ENCODE assay signal across 32 cellular contexts in the genomic region with DNA sequence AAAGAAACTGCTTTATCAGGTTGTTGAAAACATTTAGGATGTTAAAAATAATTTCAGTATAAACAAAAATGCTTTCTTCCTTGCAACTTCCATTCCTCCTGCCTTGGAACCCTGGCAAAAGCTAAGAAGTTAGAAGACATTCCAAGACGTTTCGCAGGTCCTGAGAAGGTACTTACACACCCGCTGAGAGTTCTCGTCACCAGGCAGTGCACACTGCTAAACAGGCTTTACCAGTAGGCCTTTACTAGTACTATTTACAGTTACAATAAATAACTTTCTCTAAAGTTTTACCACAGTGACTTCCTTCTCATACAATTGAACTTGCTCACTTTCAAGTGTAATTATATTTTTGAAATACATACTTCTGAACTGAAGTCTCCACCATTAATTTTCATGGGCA.
"Had no signal": no experiment of that assay in that cellular context is flagged by ENCODE, and none has a peak within 500 bp of the region (broad histone marks: within the 10 kb centered on the region; RNA-seq: fewer than 3 reads in every experiment).

No MANE protein-coding gene starts in this region.

- DNase-seq: activated B cell treated with CpG ODN at 0.5 μM for 24 hours; activated CD4-positive, alpha-beta memory T cell treated with anti-CD3 and anti-CD28 coated beads, Interleukin-2, amount 10 ng/mL, durations not matched to agents 7 days and 5 days; activated CD4-positive, alpha-beta T cell treated with anti-CD3 and anti-CD28 coated beads for 36 hours; activated CD4-positive, alpha-beta T cell treated with anti-CD3 and anti-CD28 coated beads, Interleukin-2, amount 10 ng/mL, durations not matched to agents 7 days and 5 days; activated CD4-positive, alpha-beta T cell treated with anti-CD3 and anti-CD28 coated beads, Interleukin-2, amount 50 U/mL, for 4 hours; activated CD4-positive, CD25-positive, alpha-beta regulatory T cell treated with anti-CD3 and anti-CD28 coated beads, Interleukin-2, amount 50 U/mL, for 72 hours; activated CD8-positive, alpha-beta memory T cell treated with anti-CD3 and anti-CD28 coated beads, Interleukin-2, amount 50 U/mL, for 48 hours; activated gamma-delta T cell; activated naive CD4-positive, alpha-beta T cell; activated naive CD4-positive, alpha-beta T cell treated with anti-CD3 and anti-CD28 coated beads, Interleukin-2, amount 10 ng/mL, durations not matched to agents 7 days and 5 days; activated naive CD8-positive, alpha-beta T cell treated with anti-CD3 and anti-CD28 coated beads, Interleukin-2, amount 10 ng/mL, durations not matched to agents 7 days and 5 days; activated T-cell treated with anti-CD3 and anti-CD28 coated beads for 4 hours; activated T-cell treated with anti-CD3 and anti-CD28 coated beads, Interleukin-2, amount 50 U/mL, for 24 hours; activated T-cell treated with anti-CD3 and anti-CD28 coated beads, Interleukin-2, amount 50 U/mL, for 72 hours; central memory CD4-positive, alpha-beta T cell; cerebellar nuclear complex; colonic mucosa; effector CD8-positive, alpha-beta T cell; foreskin keratinocyte; gastrocnemius medialis; glutamatergic neuron; T-helper 1 cell; T-helper 17 cell; T1000; WERI-Rb-1 had no signal

- H3K4me1 Mint-ChIP-seq: activated CD4-positive, alpha-beta memory T cell treated with anti-CD3 and anti-CD28 coated beads, Interleukin-2, amount 10 ng/mL, durations not matched to agents 7 days and 5 days; activated CD4-positive, alpha-beta T cell treated with anti-CD3 and anti-CD28 coated beads for 36 hours; activated CD4-positive, alpha-beta T cell treated with anti-CD3 and anti-CD28 coated beads, Interleukin-2, amount 10 ng/mL, durations not matched to agents 7 days and 5 days; activated naive CD4-positive, alpha-beta T cell treated with anti-CD3 and anti-CD28 coated beads, Interleukin-2, amount 10 ng/mL, durations not matched to agents 7 days and 5 days; activated naive CD8-positive, alpha-beta T cell treated with anti-CD3 and anti-CD28 coated beads, Interleukin-2, amount 10 ng/mL, durations not matched to agents 7 days and 5 days had no signal

- ATAC-seq: activated CD4-positive, alpha-beta T cell treated with anti-CD3 and anti-CD28 coated beads for 36 hours; activated naive CD4-positive, alpha-beta T cell treated with anti-CD3 and anti-CD28 coated beads, Interleukin-2, amount 50 U/mL, for 72 hours; activated T-cell treated with anti-CD3 and anti-CD28 coated beads, Interleukin-2, amount 50 U/mL, for 72 hours; foreskin keratinocyte; gastrocnemius medialis; T-helper 17 cell had no signal

- H3K4me1 ChIP-seq: ascending aorta, breast epithelium, colonic mucosa had no signal

- H3K27ac Mint-ChIP-seq: activated B cell treated with CpG ODN at 0.5 μM for 24 hours; activated CD4-positive, alpha-beta memory T cell treated with anti-CD3 and anti-CD28 coated beads, Interleukin-2, amount 10 ng/mL, durations not matched to agents 7 days and 5 days; activated CD4-positive, alpha-beta T cell treated with anti-CD3 and anti-CD28 coated beads for 36 hours; activated CD4-positive, alpha-beta T cell treated with anti-CD3 and anti-CD28 coated beads, Interleukin-2, amount 10 ng/mL, durations not matched to agents 7 days and 5 days; activated naive CD4-positive, alpha-beta T cell treated with anti-CD3 and anti-CD28 coated beads, Interleukin-2, amount 10 ng/mL, durations not matched to agents 7 days and 5 days; activated naive CD4-positive, alpha-beta T cell treated with anti-CD3 and anti-CD28 coated beads, Interleukin-2, amount 50 U/mL, for 72 hours; activated naive CD8-positive, alpha-beta T cell treated with anti-CD3 and anti-CD28 coated beads, Interleukin-2, amount 10 ng/mL, durations not matched to agents 7 days and 5 days; activated T-cell treated with anti-CD3 and anti-CD28 coated beads, Interleukin-2, amount 50 U/mL, for 24 hours; activated T-cell treated with anti-CD3 and anti-CD28 coated beads, Interleukin-2, amount 50 U/mL, for 72 hours; brain; T-helper 17 cell; T-helper 2 cell treated with Interferon-gamma antibody and Interleukin-4, amounts not matched to agents 5 μg/mL and 100 μg/mL, for 36 hours had no signal

- H3K27me3 ChIP-seq: ascending aorta, breast epithelium, cardiac muscle cell, colonic mucosa, esophagus muscularis mucosa, gastrocnemius medialis had no signal

- H3K36me3 Mint-ChIP-seq: activated naive CD4-positive, alpha-beta T cell treated with anti-CD3 and anti-CD28 coated beads, Interleukin-2, amount 10 ng/mL, durations not matched to agents 7 days and 5 days; activated naive CD8-positive, alpha-beta T cell treated with anti-CD3 and anti-CD28 coated beads, Interleukin-2, amount 10 ng/mL, durations not matched to agents 7 days and 5 days; brain had no signal

- H3K9me3 Mint-ChIP-seq: activated CD4-positive, alpha-beta memory T cell treated with anti-CD3 and anti-CD28 coated beads, Interleukin-2, amount 10 ng/mL, durations not matched to agents 7 days and 5 days; activated CD4-positive, alpha-beta T cell treated with anti-CD3 and anti-CD28 coated beads, Interleukin-2, amount 10 ng/mL, durations not matched to agents 7 days and 5 days; activated naive CD8-positive, alpha-beta T cell treated with anti-CD3 and anti-CD28 coated beads, Interleukin-2, amount 10 ng/mL, durations not matched to agents 7 days and 5 days had no signal

- H3K9me3 ChIP-seq: breast epithelium, colonic mucosa, gastrocnemius medialis had no signal

- H3K4me3 Mint-ChIP-seq: activated B cell treated with CpG ODN at 0.5 μM for 24 hours; activated CD4-positive, alpha-beta memory T cell treated with anti-CD3 and anti-CD28 coated beads, Interleukin-2, amount 10 ng/mL, durations not matched to agents 7 days and 5 days; activated CD4-positive, alpha-beta T cell treated with anti-CD3 and anti-CD28 coated beads for 36 hours; activated CD4-positive, alpha-beta T cell treated with anti-CD3 and anti-CD28 coated beads, Interleukin-2, amount 10 ng/mL, durations not matched to agents 7 days and 5 days; activated naive CD4-positive, alpha-beta T cell treated with anti-CD3 and anti-CD28 coated beads, Interleukin-2, amount 10 ng/mL, durations not matched to agents 7 days and 5 days; activated naive CD8-positive, alpha-beta T cell treated with anti-CD3 and anti-CD28 coated beads, Interleukin-2, amount 10 ng/mL, durations not matched to agents 7 days and 5 days; activated T-cell treated with anti-CD3 and anti-CD28 coated beads, Interleukin-2, amount 50 U/mL, for 24 hours; activated T-cell treated with anti-CD3 and anti-CD28 coated beads, Interleukin-2, amount 50 U/mL, for 72 hours; brain; T-helper 17 cell; T-helper 2 cell treated with Interferon-gamma antibody and Interleukin-4, amounts not matched to agents 5 μg/mL and 100 μg/mL, for 36 hours had no signal

- H3K36me3 ChIP-seq: ascending aorta, breast epithelium, cardiac muscle cell, colonic mucosa, esophagus muscularis mucosa, gastrocnemius medialis, WERI-Rb-1 had no signal

- H3K27me3 Mint-ChIP-seq: activated CD4-positive, alpha-beta T cell treated with anti-CD3 and anti-CD28 coated beads for 36 hours; brain had no signal

- H3K27ac ChIP-seq: ascending aorta, breast epithelium, cardiac muscle cell, colonic mucosa, esophagus muscularis mucosa, foreskin keratinocyte, gastrocnemius medialis, WERI-Rb-1 had no signal

- H3K4me3 ChIP-seq: ascending aorta, breast epithelium, cardiac muscle cell, colonic mucosa, esophagus muscularis mucosa, gastrocnemius medialis had no signal
